Comparison of ENCODE assay signal across 8 cellular contexts in the genomic region with DNA sequence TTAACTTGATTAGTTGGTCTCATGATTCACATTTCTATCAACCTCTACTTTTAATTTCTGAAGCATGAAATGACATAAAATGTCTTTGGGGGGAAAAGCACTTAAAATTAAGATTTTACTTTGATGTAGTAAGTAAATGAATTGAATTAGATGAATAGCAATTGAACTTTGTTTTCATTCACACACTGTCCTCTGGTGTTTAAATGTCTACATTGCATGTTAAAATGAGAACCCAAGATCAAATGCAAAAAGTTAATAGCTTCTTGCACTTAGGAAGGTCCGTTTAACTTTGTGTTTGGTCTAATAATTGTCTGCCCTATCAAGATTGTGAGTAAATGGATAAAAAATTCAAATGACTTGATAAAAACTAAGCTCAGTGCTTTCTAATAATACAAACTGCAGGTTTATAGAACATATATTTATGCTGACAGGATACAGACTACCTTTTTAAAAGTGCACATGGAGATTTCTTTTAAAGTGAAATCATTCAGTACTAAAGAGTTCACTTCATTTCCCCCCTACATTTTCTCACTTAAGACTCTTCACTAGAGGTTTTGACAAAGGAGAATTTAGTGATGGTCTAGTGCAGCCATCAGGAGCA.
DNase-seq lines count a peak whose midpoint lies in the region; ATAC-seq, FAIRE-seq and TF ChIP-seq lines count a peak whose summit lies in the region.

No MANE protein-coding gene starts in this region.

- no peak for TF ChIP-seq POLR2A in testis (IDR thresholded peaks at IDR 0.05)

- no peaks in the 10 kb centered on the region for H3K4me1 ChIP-seq in testis
- no peaks in the 10 kb centered on the region for H3K4me1 ChIP-seq in right cardiac atrium (ENCODE audit: control insufficient read depth, insufficient read depth, low read length)

- H3K27me3 ChIP-seq in testis (no peaks in the 10 kb centered on the region), right cardiac atrium (ENCODE audit: control insufficient read depth, insufficient read depth) (no peaks in the 10 kb centered on the region)

- no peaks in the 10 kb centered on the region for H3K36me3 ChIP-seq in testis (ENCODE audit: low read depth, missing control alignments)

- no peak overlapping the region for H3K4me3 ChIP-seq in testis
- H3K4me3 ChIP-seq in right cardiac atrium (ENCODE audit: low read length) = no peak overlapping the region

- H3K9me3 ChIP-seq in testis (no peaks in the 10 kb centered on the region), right cardiac atrium (ENCODE audit: control insufficient read depth, low read length) (no peaks in the 10 kb centered on the region)

- 35 to 50% methylated on average over 1 of the region's 1 CpG for WGBS in testis, 2 donors
- 28% methylated on average over 1 of the region's 1 CpG for WGBS in right cardiac atrium

- intact Hi-C loops in testis (cut with DNase I; ENCODE audit: low total_unique reads) = no loop called here
- intact Hi-C loops in right cardiac atrium (cut with DNase I) = loop anchor here in 3 of 4 donors (5.0 to 10.0 kb wide), 2 partner anchors 354 to 467 kb away; no protein-coding TSS in a partner anchor

- ATAC-seq in GM18502 (IDR thresholded peaks at IDR 0.05; ENCODE audit: poor library complexity, unreplicated experiment) = no peak
- no peak for ATAC-seq in right cardiac atrium

- peak; percentile 93 for FAIRE-seq in frontal cortex (lab: Jason Lieb, UNC)

- DNase-seq in AG08395 (ENCODE audit: low spot score) = peak; percentile 63
- peak; percentile 35 for DNase-seq in RKO (ENCODE audit: low spot score)
- peak; percentile 10 to 37 for DNase-seq in frontal cortex (ENCODE audit: low spot score in 2 of 2)
- DNase-seq in testis = no peak
- DNase-seq in activated CD4-positive, alpha-beta T cell treated with anti-CD3 and anti-CD28 coated beads for 48 hours = no peak
- no peak for DNase-seq in right cardiac atrium

- TF ChIP-seq CTCF in GM12873 (IDR thresholded peaks at IDR 0.05; ENCODE audit: insufficient read depth, low read depth, low read length, missing control alignments) = peak; percentile 57
- peak; percentile 36 to 78 (median 58) for TF ChIP-seq CTCF in testis (IDR thresholded peaks at IDR 0.05)

- H3K27ac ChIP-seq in testis (no peak overlapping the region), right cardiac atrium (ENCODE audit: low read length) (no peak overlapping the region)

Comparison
In these comparisons a context has a peak if more than half of its experiments do, and no peak if none do; other contexts are left out.
1. DNase-seq: peak in AG08395 (single experiment), RKO (single experiment) and frontal cortex (2 of 2); none in testis (single experiment), activated CD4-positive, alpha-beta T cell treated with anti-CD3 and anti-CD28 coated beads for 48 hours (single experiment) and right cardiac atrium (0 of 3).